1 cellular context compared by ENCODE assay signal in the genomic region with DNA sequence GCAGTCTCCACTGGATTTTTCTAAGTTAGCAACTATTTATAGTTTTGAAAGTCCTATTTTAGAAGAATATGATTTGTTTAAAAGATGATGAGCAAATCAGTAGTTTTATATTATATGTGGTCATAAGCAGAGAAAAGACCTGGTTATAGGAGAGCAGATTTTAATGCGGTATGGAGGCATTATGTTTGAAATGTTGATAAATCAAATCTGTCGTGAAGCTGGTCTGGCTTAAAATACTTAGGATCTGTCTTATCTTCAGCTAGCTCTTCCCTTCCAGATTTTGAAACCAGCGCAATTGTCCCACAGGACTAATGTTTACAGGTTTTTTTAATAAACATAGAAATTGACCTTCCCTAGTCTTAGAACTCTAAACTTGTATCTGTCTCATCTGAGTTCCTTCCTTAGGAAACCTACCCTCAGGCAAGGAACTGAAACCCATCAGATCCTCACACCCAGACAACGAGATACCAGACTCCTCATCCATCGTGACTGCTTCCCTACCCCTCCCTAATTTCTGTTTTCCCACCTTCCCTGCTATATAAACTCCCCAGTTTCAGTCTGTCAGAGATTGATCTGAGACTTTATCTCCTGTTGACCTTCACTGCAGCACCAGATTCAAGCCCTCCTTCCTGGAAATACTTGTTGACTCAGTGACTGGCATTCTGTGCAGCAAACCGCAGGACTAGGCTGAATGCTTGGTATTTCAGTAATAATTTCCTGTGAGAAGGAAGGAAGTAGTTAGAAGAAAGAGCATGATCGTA.
TF ChIP-seq lines count a peak whose summit lies in the region.

No MANE protein-coding gene starts in this region.

TF ChIP-seq in GM23338, 12 proteins besides CTCF, POLR2A, EP300 and RAD21 (continued from another document):
- TF ChIP-seq, protein P1, sequence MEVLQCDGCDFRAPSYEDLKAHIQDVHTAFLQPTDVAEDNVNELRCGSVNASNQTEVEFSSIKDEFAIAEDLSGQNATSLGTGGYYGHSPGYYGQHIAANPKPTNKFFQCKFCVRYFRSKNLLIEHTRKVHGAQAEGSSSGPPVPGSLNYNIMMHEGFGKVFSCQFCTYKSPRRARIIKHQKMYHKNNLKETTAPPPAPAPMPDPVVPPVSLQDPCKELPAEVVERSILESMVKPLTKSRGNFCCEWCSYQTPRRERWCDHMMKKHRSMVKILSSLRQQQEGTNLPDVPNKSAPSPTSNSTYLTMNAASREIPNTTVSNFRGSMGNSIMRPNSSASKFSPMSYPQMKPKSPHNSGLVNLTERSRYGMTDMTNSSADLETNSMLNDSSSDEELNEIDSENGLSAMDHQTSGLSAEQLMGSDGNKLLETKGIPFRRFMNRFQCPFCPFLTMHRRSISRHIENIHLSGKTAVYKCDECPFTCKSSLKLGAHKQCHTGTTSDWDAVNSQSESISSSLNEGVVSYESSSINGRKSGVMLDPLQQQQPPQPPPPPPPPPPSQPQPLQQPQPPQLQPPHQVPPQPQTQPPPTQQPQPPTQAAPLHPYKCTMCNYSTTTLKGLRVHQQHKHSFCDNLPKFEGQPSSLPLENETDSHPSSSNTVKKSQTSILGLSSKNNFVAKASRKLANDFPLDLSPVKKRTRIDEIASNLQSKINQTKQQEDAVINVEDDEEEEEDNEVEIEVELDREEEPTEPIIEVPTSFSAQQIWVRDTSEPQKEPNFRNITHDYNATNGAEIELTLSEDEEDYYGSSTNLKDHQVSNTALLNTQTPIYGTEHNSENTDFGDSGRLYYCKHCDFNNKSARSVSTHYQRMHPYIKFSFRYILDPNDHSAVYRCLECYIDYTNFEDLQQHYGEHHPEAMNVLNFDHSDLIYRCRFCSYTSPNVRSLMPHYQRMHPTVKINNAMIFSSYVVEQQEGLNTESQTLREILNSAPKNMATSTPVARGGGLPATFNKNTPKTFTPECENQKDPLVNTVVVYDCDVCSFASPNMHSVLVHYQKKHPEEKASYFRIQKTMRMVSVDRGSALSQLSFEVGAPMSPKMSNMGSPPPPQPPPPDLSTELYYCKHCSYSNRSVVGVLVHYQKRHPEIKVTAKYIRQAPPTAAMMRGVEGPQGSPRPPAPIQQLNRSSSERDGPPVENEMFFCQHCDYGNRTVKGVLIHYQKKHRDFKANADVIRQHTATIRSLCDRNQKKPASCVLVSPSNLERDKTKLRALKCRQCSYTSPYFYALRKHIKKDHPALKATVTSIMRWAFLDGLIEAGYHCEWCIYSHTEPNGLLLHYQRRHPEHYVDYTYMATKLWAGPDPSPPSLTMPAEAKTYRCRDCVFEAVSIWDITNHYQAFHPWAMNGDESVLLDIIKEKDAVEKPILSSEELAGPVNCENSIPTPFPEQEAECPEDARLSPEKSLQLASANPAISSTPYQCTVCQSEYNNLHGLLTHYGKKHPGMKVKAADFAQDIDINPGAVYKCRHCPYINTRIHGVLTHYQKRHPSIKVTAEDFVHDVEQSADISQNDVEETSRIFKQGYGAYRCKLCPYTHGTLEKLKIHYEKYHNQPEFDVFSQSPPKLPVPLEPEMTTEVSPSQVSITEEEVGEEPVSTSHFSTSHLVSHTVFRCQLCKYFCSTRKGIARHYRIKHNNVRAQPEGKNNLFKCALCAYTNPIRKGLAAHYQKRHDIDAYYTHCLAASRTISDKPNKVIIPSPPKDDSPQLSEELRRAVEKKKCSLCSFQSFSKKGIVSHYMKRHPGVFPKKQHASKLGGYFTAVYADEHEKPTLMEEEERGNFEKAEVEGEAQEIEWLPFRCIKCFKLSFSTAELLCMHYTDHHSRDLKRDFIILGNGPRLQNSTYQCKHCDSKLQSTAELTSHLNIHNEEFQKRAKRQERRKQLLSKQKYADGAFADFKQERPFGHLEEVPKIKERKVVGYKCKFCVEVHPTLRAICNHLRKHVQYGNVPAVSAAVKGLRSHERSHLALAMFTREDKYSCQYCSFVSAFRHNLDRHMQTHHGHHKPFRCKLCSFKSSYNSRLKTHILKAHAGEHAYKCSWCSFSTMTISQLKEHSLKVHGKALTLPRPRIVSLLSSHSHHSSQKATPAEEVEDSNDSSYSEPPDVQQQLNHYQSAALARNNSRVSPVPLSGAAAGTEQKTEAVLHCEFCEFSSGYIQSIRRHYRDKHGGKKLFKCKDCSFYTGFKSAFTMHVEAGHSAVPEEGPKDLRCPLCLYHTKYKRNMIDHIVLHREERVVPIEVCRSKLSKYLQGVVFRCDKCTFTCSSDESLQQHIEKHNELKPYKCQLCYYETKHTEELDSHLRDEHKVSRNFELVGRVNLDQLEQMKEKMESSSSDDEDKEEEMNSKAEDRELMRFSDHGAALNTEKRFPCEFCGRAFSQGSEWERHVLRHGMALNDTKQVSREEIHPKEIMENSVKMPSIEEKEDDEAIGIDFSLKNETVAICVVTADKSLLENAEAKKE (CRISPR knock-in tag; IDR thresholded peaks at IDR 0.05): no peak
- no peak for TF ChIP-seq EZH2 (IDR thresholded peaks at IDR 0.05; ENCODE audit: low read depth, unreplicated experiment)
- no peak for TF ChIP-seq POLR2AphosphoS5 (IDR thresholded peaks at IDR 0.05; ENCODE audit: low read depth)
- no peak for TF ChIP-seq CREB1 (CRISPR knock-in tag; IDR thresholded peaks at IDR 0.05; ENCODE audit: low read depth)
- TF ChIP-seq JUNB (IDR thresholded peaks at IDR 0.05; ENCODE audit: unreplicated experiment): no peak
TF ChIP-seq in GM23338: peak in this region for 0.
